In the genomic region with DNA sequence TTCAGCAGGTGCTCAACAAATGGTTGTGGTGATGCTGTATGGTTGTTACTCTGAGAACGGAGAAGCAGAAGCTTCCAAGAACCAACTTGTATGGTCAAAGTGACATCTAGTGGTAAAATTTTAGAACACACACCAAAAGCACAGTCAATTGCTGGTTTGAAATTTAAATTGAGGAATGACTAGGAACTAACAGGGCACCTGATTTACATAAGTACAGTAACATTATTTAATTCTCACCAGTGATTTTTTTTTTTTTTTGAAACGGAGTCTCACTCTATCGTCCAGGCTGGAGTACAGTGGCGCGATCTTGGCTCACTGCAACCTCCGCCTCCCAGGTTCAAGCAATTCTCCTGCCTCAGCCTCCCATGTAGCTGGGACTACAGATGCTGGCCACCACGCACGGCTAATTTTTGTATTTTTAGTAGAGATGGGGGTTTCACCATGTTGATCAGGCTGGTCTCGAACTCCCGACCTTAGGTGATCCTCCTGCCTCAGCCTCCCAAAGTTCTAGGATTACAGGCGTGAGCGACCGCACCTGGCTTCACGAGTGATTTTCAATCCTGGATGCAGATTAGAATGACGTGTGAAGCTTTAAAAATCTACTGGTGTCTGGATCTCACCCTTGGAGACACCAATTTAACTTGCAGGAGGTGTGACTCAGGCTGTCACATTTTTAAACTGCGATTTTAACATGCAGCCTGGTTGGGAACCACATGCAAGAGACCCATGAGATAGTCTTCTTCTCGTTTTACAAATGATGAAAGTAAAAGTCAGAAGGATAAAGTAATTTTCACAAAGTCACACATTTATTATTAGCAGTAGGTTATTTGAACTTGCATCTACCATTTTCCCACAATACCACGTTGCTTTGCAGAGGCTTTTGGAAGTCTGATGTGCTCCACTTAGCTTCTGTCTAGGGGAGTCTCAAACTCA, we compare ENCODE assay signal across 8 cellular contexts. TPM values are rescaled to one million over a fixed set of nuclear protein-coding genes. Genes with fewer than 3 reads are reported as not detected.
A peak's percentile ranks its signal among the peaks of the same experiment; 100 is the strongest.
DNase-seq lines count a peak whose midpoint lies in the region; ATAC-seq and TF ChIP-seq lines count a peak whose summit lies in the region.

No MANE protein-coding gene starts in this region.

- no peaks in the 10 kb centered on the region for H3K36me3 Mint-ChIP-seq in T-helper 17 cell (ENCODE audit: low read depth)

- TF ChIP-seq CTCF in foreskin fibroblast (IDR thresholded peaks at IDR 0.05; ENCODE audit: low read depth, low read length) (peak; percentile 49), ovary (IDR thresholded peaks at IDR 0.05) (peak; percentile 43 to 72 (median 66))

- no peaks in the 10 kb centered on the region for H3K9me3 ChIP-seq in T-helper 17 cell (ENCODE audit: control insufficient read depth, low read length, poor library complexity, severe bottlenecking)
- no peaks in the 10 kb centered on the region for H3K9me3 ChIP-seq in ovary

- no peak for TF ChIP-seq POLR2A in ovary (IDR thresholded peaks at IDR 0.05)

- peak; percentile 78 for DNase-seq in Ammon's horn (ENCODE audit: low spot score)
- DNase-seq in NCI-H2029 (lab: John Stamatoyannopoulos, UW) = peak; percentile 39
- DNase-seq in T-helper 17 cell = no peak
- DNase-seq in foreskin fibroblast = peak; percentile 49 to 81
- no peak for DNase-seq in ovary
- DNase-seq in effector CD8-positive, alpha-beta T cell (lab: John Stamatoyannopoulos, UW) = no peak
- no peak for DNase-seq in activated naive CD4-positive, alpha-beta T cell treated with Interleukin-2 at 50 U/mL for 16 hours

- no peak overlapping the region for H3K27ac Mint-ChIP-seq in T-helper 17 cell

- no peak for TF ChIP-seq EP300 in ovary (IDR thresholded peaks at IDR 0.05)

- peak; percentile 41 for ATAC-seq in GM18870 (IDR thresholded peaks at IDR 0.05; ENCODE audit: unreplicated experiment)
- peak; percentile 87 for ATAC-seq in T-helper 17 cell

- H3K27me3 ChIP-seq in ovary = no peaks in the 10 kb centered on the region

- no peaks in the 10 kb centered on the region for H3K36me3 ChIP-seq in ovary

- WGBS in ovary, 3 donors = 52 to 59% (median 58%) methylated on average over 18 of the region's 18 CpGs

- H3K27me3 Mint-ChIP-seq in T-helper 17 cell = no peaks in the 10 kb centered on the region

- H3K4me1 Mint-ChIP-seq in T-helper 17 cell = peaks cover 11% of the 10 kb centered on the region

- H3K4me3 ChIP-seq in foreskin fibroblast (ENCODE audit: low read depth in 1 of 2, low read length in 2 of 2) (no peak overlapping the region), ovary (no peak overlapping the region)

- H3K27ac ChIP-seq in ovary = no peak overlapping the region

- no peak overlapping the region for H3K4me3 Mint-ChIP-seq in T-helper 17 cell

- intact Hi-C loops in ovary (cut with DNase I) = loop anchor here in 3 of 4 donors (5.0 to 10.0 kb wide), 3 partner anchors 298 to 958 kb away; no protein-coding TSS in a partner anchor

- no peaks in the 10 kb centered on the region for H3K4me1 ChIP-seq in ovary (ENCODE audit: insufficient read depth)

RNA-seq across cellular contexts. Expression of a gene that starts 14.1 kb away (rescaled TPM):
- total RNA-seq in T-helper 17 cell = 10 to 100 TPM; 38.8 to 45.7 TPM
- total RNA-seq in ovary = 10 to 100 TPM; 35.4 to 70.6 (median 67.6) TPM
- 10 to 100 TPM; 32.9 to 78.2 TPM for polyA plus RNA-seq in ovary

RNA-seq across cellular contexts. Expression of a gene that starts 18.3 kb away (rescaled TPM):
- total RNA-seq in T-helper 17 cell (10 to 100 TPM; 25.1 to 31.7 TPM), ovary (10 to 100 TPM; 10.6 to 16.2 (median 13.7) TPM)
- 1 to 10 TPM; 4.4 to 6.8 TPM for polyA plus RNA-seq in ovary

Comparison
In these comparisons a context has a peak if more than half of its experiments do, and no peak if none do; other contexts are left out.
1. DNase-seq: peak in Ammon's horn (single experiment), NCI-H2029 (single experiment) and foreskin fibroblast (2 of 2); none in T-helper 17 cell (0 of 3), ovary (0 of 5), effector CD8-positive, alpha-beta T cell (single experiment) and activated naive CD4-positive, alpha-beta T cell treated with Interleukin-2 at 50 U/mL for 16 hours (single experiment).